Comparison of ENCODE assay signal across 30 cellular contexts in the genomic region with DNA sequence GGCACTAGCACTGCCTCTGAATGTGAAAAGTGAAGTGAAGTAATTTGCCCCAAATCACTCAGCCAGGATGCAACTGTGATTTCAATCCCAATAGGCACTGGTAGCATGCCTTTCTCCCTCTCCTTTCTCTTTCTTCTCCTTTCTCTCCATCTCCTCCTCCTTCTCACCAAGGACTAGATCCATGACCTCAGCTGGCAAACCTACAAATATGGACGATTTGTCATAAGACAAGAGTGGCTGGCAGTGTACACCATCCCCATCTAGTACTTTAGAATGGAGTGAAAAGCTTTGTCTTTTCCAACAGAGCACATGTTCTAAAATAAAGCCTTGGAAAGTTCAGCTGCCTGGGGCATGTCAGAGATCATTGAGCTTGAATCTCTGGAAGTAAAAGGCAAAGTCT.
"Had no signal": no experiment of that assay in that cellular context is flagged by ENCODE, and none has a peak within 500 bp of the region (broad histone marks: within the 10 kb centered on the region; RNA-seq: fewer than 3 reads in every experiment).

No MANE protein-coding gene starts in this region.

- H3K4me3 ChIP-seq: esophagus squamous epithelium, mucosa of descending colon, pancreas, prostate gland, skin epidermis, thyroid gland, upper lobe of left lung, vagina had no signal

- H3K4me1 Mint-ChIP-seq: endodermal cell had no signal

- ATAC-seq: activated CD4-positive, CD25-positive, alpha-beta regulatory T cell treated with anti-CD3 and anti-CD28 coated beads, Interleukin-2, amount 50 U/mL, for 24 hours; activated CD8-positive, alpha-beta memory T cell treated with anti-CD3 and anti-CD28 coated beads, Interleukin-2, amount 10 ng/mL, durations not matched to agents 7 days and 5 days; left cardiac atrium; left ventricle myocardium superior; mucosa of descending colon; pancreas; sciatic nerve; stimulated activated effector memory CD8-positive, alpha-beta T cell treated with anti-CD3 and anti-CD28 coated beads, Interleukin-12 subunit alpha, Interleukin-12 subunit beta, amount 100 ng/mL, for 72 hours; stimulated activated naive CD8-positive, alpha-beta T cell treated with anti-CD3 and anti-CD28 coated beads, Interleukin-15, amount 100 ng/mL, for 72 hours; T-cell had no signal

- H3K4me1 ChIP-seq: pancreas, prostate gland, upper lobe of left lung had no signal

- H3K27me3 Mint-ChIP-seq: activated CD4-positive, alpha-beta memory T cell treated with anti-CD3 and anti-CD28 coated beads, Interleukin-2, amount 10 ng/mL, durations not matched to agents 7 days and 5 days; activated CD4-positive, alpha-beta T cell treated with anti-CD3 and anti-CD28 coated beads, Interleukin-2, amount 10 ng/mL, durations not matched to agents 24 days and 14 days; activated CD8-positive, alpha-beta memory T cell treated with anti-CD3 and anti-CD28 coated beads, Interleukin-2, amount 10 ng/mL, durations not matched to agents 7 days and 5 days; central memory CD8-positive, alpha-beta T cell; stimulated activated naive CD8-positive, alpha-beta T cell treated with anti-CD3 and anti-CD28 coated beads, Interleukin-15, amount 100 ng/mL, for 72 hours; T-cell had no signal

- H3K27me3 ChIP-seq: esophagus squamous epithelium, pancreas, thyroid gland, upper lobe of left lung, vagina had no signal

- H3K9me3 Mint-ChIP-seq: central memory CD8-positive, alpha-beta T cell; endodermal cell; stimulated activated effector memory CD8-positive, alpha-beta T cell treated with anti-CD3 and anti-CD28 coated beads, Interleukin-12 subunit alpha, Interleukin-12 subunit beta, amount 100 ng/mL, for 72 hours had no signal

- H3K4me3 Mint-ChIP-seq: activated CD4-positive, alpha-beta memory T cell treated with anti-CD3 and anti-CD28 coated beads, Interleukin-2, amount 10 ng/mL, durations not matched to agents 7 days and 5 days; activated CD4-positive, alpha-beta T cell treated with anti-CD3 and anti-CD28 coated beads, Interleukin-2, amount 10 ng/mL, durations not matched to agents 24 days and 14 days; activated CD8-positive, alpha-beta memory T cell treated with anti-CD3 and anti-CD28 coated beads, Interleukin-2, amount 10 ng/mL, durations not matched to agents 7 days and 5 days; activated naive CD4-positive, alpha-beta T cell treated with anti-CD3 and anti-CD28 coated beads for 36 hours; central memory CD8-positive, alpha-beta T cell; dendritic cell treated with granulocyte-macrophage colony-stimulating factor and Interleukin-4, amounts not matched to agents 40 ng/mL and 50 ng/mL, for 4 days; endodermal cell; stimulated activated effector memory CD8-positive, alpha-beta T cell treated with anti-CD3 and anti-CD28 coated beads, Interleukin-12 subunit alpha, Interleukin-12 subunit beta, amount 100 ng/mL, for 72 hours; stimulated activated naive CD8-positive, alpha-beta T cell treated with anti-CD3 and anti-CD28 coated beads, Interleukin-15, amount 100 ng/mL, for 72 hours had no signal

- DNase-seq: activated CD4-positive, alpha-beta memory T cell treated with anti-CD3 and anti-CD28 coated beads, Interleukin-2, amount 10 ng/mL, durations not matched to agents 7 days and 5 days; activated CD4-positive, alpha-beta T cell treated with anti-CD3 and anti-CD28 coated beads, Interleukin-2, amount 10 ng/mL, durations not matched to agents 24 days and 14 days; activated CD8-positive, alpha-beta memory T cell treated with anti-CD3 and anti-CD28 coated beads, Interleukin-2, amount 10 ng/mL, durations not matched to agents 7 days and 5 days; activated effector memory CD4-positive, alpha-beta T cell treated with anti-CD3 and anti-CD28 coated beads, Interleukin-2, amount 50 U/mL, for 16 hours; activated naive CD4-positive, alpha-beta T cell treated with anti-CD3 and anti-CD28 coated beads for 36 hours; endodermal cell; esophagus squamous epithelium; glutamatergic neuron; hippocampal formation; left cardiac atrium; left ventricle myocardium superior; mucosa of descending colon; pancreas; retina; stimulated activated CD4-positive, alpha-beta T cell treated with anti-CD3 and anti-CD28 coated beads, Interleukin-4, amount 100 ng/mL, for 24 hours; stimulated activated naive CD8-positive, alpha-beta T cell treated with anti-CD3 and anti-CD28 coated beads, Interleukin-15, amount 100 ng/mL, for 72 hours; substantia nigra; T-cell; T1000; thyroid gland; upper lobe of left lung; WERI-Rb-1 had no signal

- H3K36me3 Mint-ChIP-seq: activated CD8-positive, alpha-beta memory T cell treated with anti-CD3 and anti-CD28 coated beads, Interleukin-2, amount 10 ng/mL, durations not matched to agents 7 days and 5 days; stimulated activated effector memory CD8-positive, alpha-beta T cell treated with anti-CD3 and anti-CD28 coated beads, Interleukin-12 subunit alpha, Interleukin-12 subunit beta, amount 100 ng/mL, for 72 hours; T-cell had no signal

- H3K27ac ChIP-seq: pancreas, prostate gland, skin epidermis, thyroid gland, upper lobe of left lung, vagina, WERI-Rb-1 had no signal

- H3K36me3 ChIP-seq: esophagus squamous epithelium, pancreas, prostate gland, thyroid gland, upper lobe of left lung, vagina, WERI-Rb-1 had no signal

- H3K27ac Mint-ChIP-seq: activated CD4-positive, alpha-beta memory T cell treated with anti-CD3 and anti-CD28 coated beads, Interleukin-2, amount 10 ng/mL, durations not matched to agents 7 days and 5 days; activated CD4-positive, alpha-beta T cell treated with anti-CD3 and anti-CD28 coated beads, Interleukin-2, amount 10 ng/mL, durations not matched to agents 24 days and 14 days; activated CD8-positive, alpha-beta memory T cell treated with anti-CD3 and anti-CD28 coated beads, Interleukin-2, amount 10 ng/mL, durations not matched to agents 7 days and 5 days; activated naive CD4-positive, alpha-beta T cell treated with anti-CD3 and anti-CD28 coated beads for 36 hours; dendritic cell treated with granulocyte-macrophage colony-stimulating factor and Interleukin-4, amounts not matched to agents 40 ng/mL and 50 ng/mL, for 4 days; endodermal cell; stimulated activated effector memory CD8-positive, alpha-beta T cell treated with anti-CD3 and anti-CD28 coated beads, Interleukin-12 subunit alpha, Interleukin-12 subunit beta, amount 100 ng/mL, for 72 hours; stimulated activated naive CD8-positive, alpha-beta T cell treated with anti-CD3 and anti-CD28 coated beads, Interleukin-15, amount 100 ng/mL, for 72 hours had no signal

- H3K9me3 ChIP-seq: esophagus squamous epithelium, mucosa of descending colon, pancreas, prostate gland, thyroid gland, upper lobe of left lung, vagina had no signal
